In the genomic region with DNA sequence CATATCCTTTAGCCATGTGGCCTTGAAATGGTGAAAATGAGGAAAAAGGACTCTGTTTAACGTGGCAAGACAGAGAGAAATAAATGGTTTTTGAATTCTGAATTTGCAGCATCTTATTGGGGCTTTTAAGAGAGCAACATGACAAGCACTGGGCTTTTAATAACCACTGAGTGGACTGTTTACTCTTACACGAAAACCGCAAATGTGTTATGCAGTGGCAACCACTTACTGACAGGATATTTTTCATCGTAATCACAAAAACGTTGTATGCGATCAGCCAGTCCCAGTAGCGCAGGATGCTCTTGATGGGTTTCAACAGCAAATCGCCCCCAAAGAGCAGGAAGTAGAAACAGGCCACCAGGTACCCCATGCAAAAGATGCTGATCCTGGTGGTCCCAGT, we compare ENCODE assay signal across 29 cellular contexts.
"Had no signal": no experiment of that assay in that cellular context is flagged by ENCODE, and none has a peak within 500 bp of the region (broad histone marks: within the 10 kb centered on the region; RNA-seq: fewer than 3 reads in every experiment).

No MANE protein-coding gene starts in this region.

- FAIRE-seq: endothelial cell of umbilical vein, frontal cortex had no signal

- H3K27ac ChIP-seq: body of pancreas, coronary artery, left ventricle myocardium inferior, stomach, thyroid gland, upper lobe of left lung had no signal

- H3K27ac Mint-ChIP-seq: activated B cell treated with CpG ODN at 0.5 μM for 24 hours; activated CD8-positive, alpha-beta memory T cell treated with anti-CD3 and anti-CD28 coated beads, Interleukin-2, amount 10 ng/mL, durations not matched to agents 7 days and 5 days; activated CD8-positive, alpha-beta T cell treated with anti-CD3 and anti-CD28 coated beads, Interleukin-2, amount 10 ng/mL, durations not matched to agents 7 days and 5 days; activated naive CD4-positive, alpha-beta T cell treated with anti-CD3 and anti-CD28 coated beads, Interleukin-2, amount 50 U/mL, for 72 hours; activated T-cell treated with anti-CD3 and anti-CD28 coated beads, Interleukin-2, amount 50 U/mL, for 72 hours; effector memory CD8-positive, alpha-beta T cell; stimulated activated naive B cell treated with anti-CD40 and anti-IgM and Interleukin-4, amounts not matched to agents 10 μg/mL and 1 μg/mL and 100 μg/mL, for 72 hours; T-helper 2 cell treated with Interferon-gamma antibody and Interleukin-4, amounts not matched to agents 5 μg/mL and 100 μg/mL, for 36 hours had no signal

- H3K36me3 Mint-ChIP-seq: activated CD8-positive, alpha-beta memory T cell treated with anti-CD3 and anti-CD28 coated beads, Interleukin-2, amount 10 ng/mL, durations not matched to agents 7 days and 5 days; activated naive CD4-positive, alpha-beta T cell treated with anti-CD3 and anti-CD28 coated beads, Interleukin-2, amount 50 U/mL, for 72 hours; stimulated activated naive B cell treated with anti-CD40 and anti-IgM and Interleukin-4, amounts not matched to agents 10 μg/mL and 1 μg/mL and 100 μg/mL, for 72 hours had no signal

- H3K4me3 ChIP-seq: body of pancreas, coronary artery, dorsolateral prefrontal cortex, hepatocyte, left ventricle myocardium inferior, lung, stomach, thyroid gland, upper lobe of left lung had no signal

- H3K9me3 ChIP-seq: body of pancreas, left ventricle myocardium inferior, stomach, thyroid gland, upper lobe of left lung had no signal

- H3K4me2 ChIP-seq: hepatocyte had no signal

- H3K36me3 ChIP-seq: left ventricle myocardium inferior, stomach, thyroid gland, upper lobe of left lung had no signal

- H3K27me3 ChIP-seq: body of pancreas, hepatocyte, thyroid gland, upper lobe of left lung had no signal

- H3K4me1 Mint-ChIP-seq: activated B cell treated with CpG ODN at 0.5 μM for 24 hours; activated CD8-positive, alpha-beta memory T cell treated with anti-CD3 and anti-CD28 coated beads, Interleukin-2, amount 10 ng/mL, durations not matched to agents 7 days and 5 days; stimulated activated naive B cell treated with anti-CD40 and anti-IgM and Interleukin-4, amounts not matched to agents 10 μg/mL and 1 μg/mL and 100 μg/mL, for 72 hours had no signal

- H3K4me3 Mint-ChIP-seq: activated B cell treated with CpG ODN at 0.5 μM for 24 hours; activated CD8-positive, alpha-beta memory T cell treated with anti-CD3 and anti-CD28 coated beads, Interleukin-2, amount 10 ng/mL, durations not matched to agents 7 days and 5 days; activated CD8-positive, alpha-beta T cell treated with anti-CD3 and anti-CD28 coated beads, Interleukin-2, amount 10 ng/mL, durations not matched to agents 7 days and 5 days; activated T-cell treated with anti-CD3 and anti-CD28 coated beads, Interleukin-2, amount 50 U/mL, for 72 hours; effector memory CD8-positive, alpha-beta T cell; nephron; stimulated activated naive B cell treated with anti-CD40 and anti-IgM and Interleukin-4, amounts not matched to agents 10 μg/mL and 1 μg/mL and 100 μg/mL, for 72 hours; T-helper 2 cell treated with Interferon-gamma antibody and Interleukin-4, amounts not matched to agents 5 μg/mL and 100 μg/mL, for 36 hours had no signal

- H3K9me3 Mint-ChIP-seq: activated B cell treated with CpG ODN at 0.5 μM for 24 hours; activated naive CD4-positive, alpha-beta T cell treated with anti-CD3 and anti-CD28 coated beads, Interleukin-2, amount 50 U/mL, for 72 hours; activated T-cell treated with anti-CD3 and anti-CD28 coated beads, Interleukin-2, amount 50 U/mL, for 72 hours; effector memory CD8-positive, alpha-beta T cell; nephron; stimulated activated naive B cell treated with anti-CD40 and anti-IgM and Interleukin-4, amounts not matched to agents 10 μg/mL and 1 μg/mL and 100 μg/mL, for 72 hours; T-helper 2 cell treated with Interferon-gamma antibody and Interleukin-4, amounts not matched to agents 5 μg/mL and 100 μg/mL, for 36 hours had no signal

- H2AFZ ChIP-seq: hepatocyte had no signal

- H3K4me1 ChIP-seq: body of pancreas, left ventricle myocardium inferior, stomach, upper lobe of left lung had no signal

- H3K79me2 ChIP-seq: hepatocyte had no signal

- H3K27me3 Mint-ChIP-seq: stimulated activated naive B cell treated with anti-CD40 and anti-IgM and Interleukin-4, amounts not matched to agents 10 μg/mL and 1 μg/mL and 100 μg/mL, for 72 hours had no signal

- DNase-seq: activated B cell treated with CpG ODN at 0.5 μM for 24 hours; activated CD4-positive, alpha-beta T cell treated with anti-CD3 and anti-CD28 coated beads, Interleukin-2, amount 50 U/mL, for 1 hour; activated CD8-positive, alpha-beta memory T cell treated with anti-CD3 and anti-CD28 coated beads, Interleukin-2, amount 10 ng/mL, durations not matched to agents 7 days and 5 days; activated CD8-positive, alpha-beta T cell treated with anti-CD3 and anti-CD28 coated beads, Interleukin-2, amount 10 ng/mL, durations not matched to agents 7 days and 5 days; activated naive CD4-positive, alpha-beta T cell; activated T-cell treated with anti-CD3 and anti-CD28 coated beads, Interleukin-2, amount 50 U/mL, for 72 hours; body of pancreas; cerebellar nuclear complex; dorsolateral prefrontal cortex; effector memory CD8-positive, alpha-beta T cell; glutamatergic neuron; islet precursor cell; left ventricle myocardium inferior; posterior cingulate gyrus; right cardiac atrium; stimulated activated CD4-positive, alpha-beta T cell treated with anti-CD3 and anti-CD28 coated beads, Interleukin-15, amount 100 ng/mL, for 24 hours; stimulated activated CD4-positive, alpha-beta T cell treated with anti-CD3 and anti-CD28 coated beads, Interleukin-2, amount 100 ng/mL, for 24 hours; stimulated activated naive B cell treated with anti-CD40 and anti-IgM and Interleukin-4, amounts not matched to agents 10 μg/mL and 1 μg/mL and 100 μg/mL, for 72 hours; stomach; thyroid gland had no signal
